Comparison of ENCODE assay signal across 1 cellular context in genomic region chr16:30715777-30716445, GRCh38.
TF ChIP-seq lines count a peak whose summit lies in the region.

No MANE protein-coding gene starts in this region.

TF ChIP-seq in IMR-90, 13 proteins besides CTCF, POLR2A, EP300 and RAD21 (continued from another document):
- no peak for TF ChIP-seq RCOR1 (IDR thresholded peaks at IDR 0.05; ENCODE audit: insufficient replicate concordance, low read length)
- TF ChIP-seq, protein P1, sequence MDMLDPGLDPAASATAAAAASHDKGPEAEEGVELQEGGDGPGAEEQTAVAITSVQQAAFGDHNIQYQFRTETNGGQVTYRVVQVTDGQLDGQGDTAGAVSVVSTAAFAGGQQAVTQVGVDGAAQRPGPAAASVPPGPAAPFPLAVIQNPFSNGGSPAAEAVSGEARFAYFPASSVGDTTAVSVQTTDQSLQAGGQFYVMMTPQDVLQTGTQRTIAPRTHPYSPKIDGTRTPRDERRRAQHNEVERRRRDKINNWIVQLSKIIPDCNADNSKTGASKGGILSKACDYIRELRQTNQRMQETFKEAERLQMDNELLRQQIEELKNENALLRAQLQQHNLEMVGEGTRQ (IDR thresholded peaks at IDR 0.05; ENCODE audit: low read depth, low read length): no peak
TF ChIP-seq in IMR-90: peak in this region for 0.
